ENCODE assay signal across 23 cellular contexts in the genomic region with DNA sequence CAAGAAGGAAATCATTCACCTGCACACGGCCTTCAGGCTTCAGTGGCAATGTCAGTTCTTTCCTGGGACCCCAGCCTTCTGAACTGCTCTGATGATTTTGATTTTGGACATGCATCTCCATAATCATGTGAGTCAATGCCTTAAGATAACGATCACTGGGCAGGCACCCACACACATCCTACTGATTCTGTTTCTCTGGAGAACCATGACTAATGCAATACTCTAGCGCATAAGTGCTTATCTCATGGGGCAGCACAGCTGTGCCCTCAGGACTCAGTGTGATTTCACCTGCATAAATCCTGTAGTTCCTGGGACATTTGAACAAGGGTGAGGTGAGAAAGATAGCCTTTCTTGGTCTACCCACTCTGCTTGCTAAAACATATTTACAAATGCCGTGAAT.
"Had no signal": no experiment of that assay in that cellular context is flagged by ENCODE, and none has a peak within 500 bp of the region (broad histone marks: within the 10 kb centered on the region; RNA-seq: fewer than 3 reads in every experiment).

No MANE protein-coding gene starts in this region.

- H3K36me3 ChIP-seq: breast epithelium, SJSA1 had no signal

- H3K4me3 ChIP-seq: breast epithelium, SJSA1 had no signal

- H3K4me1 ChIP-seq: breast epithelium, SJSA1 had no signal

- ATAC-seq: activated CD4-positive, CD25-positive, alpha-beta regulatory T cell treated with anti-CD3 and anti-CD28 coated beads, Interleukin-2, amount 50 U/mL, for 24 hours; activated CD8-positive, alpha-beta T cell treated with anti-CD3 and anti-CD28 coated beads, Interleukin-2, amount 10 ng/mL, durations not matched to agents 7 days and 5 days; Panc1 had no signal

- H3K9me3 ChIP-seq: breast epithelium, SJSA1 had no signal

- H3K27ac ChIP-seq: breast epithelium, KMS-11, RWPE1, SJSA1 had no signal

- H3K27me3 ChIP-seq: breast epithelium, SJSA1 had no signal

- DNase-seq: activated CD4-positive, alpha-beta T cell treated with anti-CD3 and anti-CD28 coated beads for 48 hours; activated CD4-positive, alpha-beta T cell treated with anti-CD3 and anti-CD28 coated beads, Interleukin-2, amount 50 U/mL, for 4 hours; activated CD8-positive, alpha-beta memory T cell treated with anti-CD3 and anti-CD28 coated beads, Interleukin-2, amount 50 U/mL, for 48 hours; activated CD8-positive, alpha-beta T cell treated with anti-CD3 and anti-CD28 coated beads, Interleukin-2, amount 10 ng/mL, durations not matched to agents 7 days and 5 days; activated effector memory CD4-positive, alpha-beta T cell treated with Interleukin-2 at 50 U/mL for 16 hours; activated naive CD4-positive, alpha-beta T cell; activated T-cell treated with anti-CD3 and anti-CD28 coated beads, Interleukin-2, amount 50 U/mL, for 1 hour; aorta; central memory CD4-positive, alpha-beta T cell; NCI-H1092; NCI-H1417; NCI-H2029; NCI-H446 treated with DMSO at 0.1 percent for 48 hours; NCI-H524 treated with DMSO at 0.1 percent for 48 hours; NCI-H82; OCI-M1; Right ventricle myocardium superior had no signal
